In the genomic region with DNA sequence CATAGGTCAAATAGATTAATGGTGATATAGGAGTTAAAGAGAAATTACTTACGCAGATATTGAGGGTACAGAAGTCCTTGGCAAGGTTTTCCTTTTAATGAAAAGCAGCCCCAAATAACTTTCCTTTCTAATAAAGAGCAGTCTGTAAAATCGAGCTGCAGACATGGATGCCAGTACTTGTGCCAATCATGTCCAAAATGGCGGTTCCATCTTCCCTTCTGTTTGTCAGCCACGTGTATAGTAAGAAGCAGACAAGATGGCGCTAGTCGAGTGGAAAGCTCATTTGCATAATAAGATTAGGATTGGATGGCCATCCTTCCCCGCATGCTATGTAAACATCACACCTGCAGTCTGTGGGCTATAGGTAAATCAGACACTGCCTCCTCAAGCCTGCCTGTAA, we compare ENCODE assay signal across 22 cellular contexts.
"Had no signal": no experiment of that assay in that cellular context is flagged by ENCODE, and none has a peak within 500 bp of the region (broad histone marks: within the 10 kb centered on the region; RNA-seq: fewer than 3 reads in every experiment).

No MANE protein-coding gene starts in this region.

- H3K27ac ChIP-seq: breast epithelium, colonic mucosa, heart left ventricle had no signal

- H3K27me3 ChIP-seq: breast epithelium, colonic mucosa, heart left ventricle, sigmoid colon had no signal

- H3K36me3 ChIP-seq: breast epithelium, colonic mucosa, heart left ventricle, sigmoid colon had no signal

- H3K4me2 ChIP-seq: smooth muscle cell had no signal

- DNase-seq: activated B cell treated with CpG ODN at 0.5 μM for 24 hours; activated CD4-positive, alpha-beta T cell treated with anti-CD3 and anti-CD28 coated beads for 36 hours; activated CD4-positive, alpha-beta T cell treated with anti-CD3 and anti-CD28 coated beads, Interleukin-2, amount 50 U/mL, for 4 hours; activated CD8-positive, alpha-beta memory T cell treated with anti-CD3 and anti-CD28 coated beads for 24 hours; activated CD8-positive, alpha-beta memory T cell treated with anti-CD3 and anti-CD28 coated beads, Interleukin-2, amount 50 U/mL, for 4 hours; activated naive CD4-positive, alpha-beta T cell treated with Interleukin-2 at 50 U/mL for 16 hours; activated naive CD8-positive, alpha-beta T cell treated with anti-CD3 and anti-CD28 coated beads for 36 hours; activated T-cell treated with anti-CD3 and anti-CD28 coated beads, Interleukin-2, amount 50 U/mL, for 24 hours; colonic mucosa; heart left ventricle; left colon; retina; sigmoid colon; stimulated activated CD4-positive, alpha-beta T cell treated with anti-CD3 and anti-CD28 coated beads, Interleukin-15, amount 100 ng/mL, for 24 hours; stimulated activated CD8-positive, alpha-beta memory T cell treated with anti-CD3 and anti-CD28 coated beads, Interleukin-4, amount 100 ng/mL, for 48 hours; stimulated activated naive B cell treated with anti-CD40 and anti-IgM and Interleukin-4, amounts not matched to agents 10 μg/mL and 1 μg/mL and 100 μg/mL, for 72 hours; T-helper 9 cell had no signal

- FAIRE-seq: astrocyte, keratinocyte had no signal

- ATAC-seq: activated CD4-positive, alpha-beta T cell treated with anti-CD3 and anti-CD28 coated beads for 36 hours; heart left ventricle; left colon; natural killer cell treated with Interleukin-12 subunit alpha and Interleukin-12 subunit beta and Interleukin-15 and Interleukin-18, amount 100 ng/mL, for 72 hours; stimulated activated naive B cell treated with anti-CD40 and anti-IgM and Interleukin-4, amounts not matched to agents 10 μg/mL and 1 μg/mL and 100 μg/mL, for 72 hours had no signal

- H3K4me1 ChIP-seq: breast epithelium, colonic mucosa, sigmoid colon had no signal

- H3K9me3 ChIP-seq: breast epithelium, colonic mucosa, heart left ventricle, sigmoid colon had no signal

- H3K4me3 ChIP-seq: breast epithelium, colonic mucosa, heart left ventricle, sigmoid colon, smooth muscle cell had no signal
